8 cellular contexts compared by ENCODE assay signal in genomic region chr3:157447026-157447694, GRCh38. TPM values are rescaled to one million over a fixed set of nuclear protein-coding genes. Genes with fewer than 3 reads are reported as not detected.
DNase-seq lines count a peak whose midpoint lies in the region; ATAC-seq and TF ChIP-seq lines count a peak whose summit lies in the region.

No MANE protein-coding gene starts in this region.

- 58 to 64% (median 60%) methylated on average over 3 of the region's 3 CpGs for WGBS in psoas muscle, 3 donors

- peak; percentile 50 for DNase-seq in GM03348 (ENCODE audit: low spot score)
- peak; percentile 41 to 62 for DNase-seq in NCI-H524 (lab: John Stamatoyannopoulos, UW)
- DNase-seq in choroid plexus epithelial cell (ENCODE audit: low read depth), result peak; percentile 86
- no peak for DNase-seq in psoas muscle
- no peak for DNase-seq in gastrocnemius medialis
- DNase-seq in activated naive CD4-positive, alpha-beta T cell treated with Interleukin-2 at 50 U/mL for 16 hours, result no peak
- no peak for DNase-seq in effector memory CD4-positive, alpha-beta T cell
- no peak for DNase-seq in activated T-cell treated with anti-CD3 and anti-CD28 coated beads, Interleukin-2, amount 50 U/mL, for 72 hours

- H3K4me1 ChIP-seq in psoas muscle (no peaks in the 10 kb centered on the region), gastrocnemius medialis (no peaks in the 10 kb centered on the region)
- H3K4me1 ChIP-seq in effector memory CD4-positive, alpha-beta T cell (ENCODE audit: control insufficient read depth, insufficient read depth, low read length, poor library complexity, severe bottlenecking), result no peaks in the 10 kb centered on the region

- no peak overlapping the region for H3K4me3 Mint-ChIP-seq in activated T-cell treated with anti-CD3 and anti-CD28 coated beads, Interleukin-2, amount 50 U/mL, for 72 hours

- no peak overlapping the region for H3K27ac ChIP-seq in psoas muscle
- no peak overlapping the region for H3K27ac ChIP-seq in gastrocnemius medialis
- no peak overlapping the region for H3K27ac ChIP-seq in effector memory CD4-positive, alpha-beta T cell (ENCODE audit: insufficient read depth, low read length, poor library complexity, severe bottlenecking)

- no peaks in the 10 kb centered on the region for H3K4me1 Mint-ChIP-seq in activated T-cell treated with anti-CD3 and anti-CD28 coated beads, Interleukin-2, amount 50 U/mL, for 72 hours (ENCODE audit: low read depth)

- TF ChIP-seq POLR2A in gastrocnemius medialis (IDR thresholded peaks at IDR 0.05), result no peak

- H3K27me3 ChIP-seq in psoas muscle (ENCODE audit: insufficient read depth in 3 of 3, low read length in 2 of 3) (no peaks in the 10 kb centered on the region), gastrocnemius medialis (no peaks in the 10 kb centered on the region)
- H3K27me3 ChIP-seq in effector memory CD4-positive, alpha-beta T cell (replicated peaks; ENCODE audit: control insufficient read depth, insufficient read depth, low read length, poor library complexity, severe bottlenecking), result no peaks in the 10 kb centered on the region

- no peaks in the 10 kb centered on the region for H3K9me3 ChIP-seq in psoas muscle
- H3K9me3 ChIP-seq in gastrocnemius medialis, result no peaks in the 10 kb centered on the region
- H3K9me3 ChIP-seq in effector memory CD4-positive, alpha-beta T cell (ENCODE audit: control insufficient read depth, low read length), result no peaks in the 10 kb centered on the region

- H3K36me3 ChIP-seq in psoas muscle (ENCODE audit: insufficient read depth in 1 of 2, low read depth in 1 of 2) (no peaks in the 10 kb centered on the region), gastrocnemius medialis (no peaks in the 10 kb centered on the region)
- no peaks in the 10 kb centered on the region for H3K36me3 ChIP-seq in effector memory CD4-positive, alpha-beta T cell (ENCODE audit: control insufficient read depth, insufficient read depth, low read length)

- in situ Hi-C loops in gastrocnemius medialis (cut with MboI; ENCODE audit: low sequenced_read_pairs in 4 of 4), result no loop called here

- H3K9me3 Mint-ChIP-seq in activated T-cell treated with anti-CD3 and anti-CD28 coated beads, Interleukin-2, amount 50 U/mL, for 72 hours, result no peaks in the 10 kb centered on the region

- ATAC-seq in psoas muscle (no peak), gastrocnemius medialis (no peak)
- no peak for ATAC-seq in activated T-cell treated with anti-CD3 and anti-CD28 coated beads, Interleukin-2, amount 50 U/mL, for 72 hours (replicated peaks in 1 of 2)

- H3K4me3 ChIP-seq in choroid plexus epithelial cell (ENCODE audit: low read depth, low read length), result no peak overlapping the region
- no peak overlapping the region for H3K4me3 ChIP-seq in psoas muscle
- H3K4me3 ChIP-seq in gastrocnemius medialis, result no peak overlapping the region
- no peak overlapping the region for H3K4me3 ChIP-seq in effector memory CD4-positive, alpha-beta T cell (ENCODE audit: insufficient read depth, low read depth, low read length, poor library complexity, severe bottlenecking)

- intact Hi-C loops in psoas muscle (cut with DNase I), result no loop called here
- intact Hi-C loops in gastrocnemius medialis (cut with DNase I; ENCODE audit: low total_unique reads), result no loop called here

- no peaks in the 10 kb centered on the region for H3K27me3 Mint-ChIP-seq in activated T-cell treated with anti-CD3 and anti-CD28 coated beads, Interleukin-2, amount 50 U/mL, for 72 hours (ENCODE audit: low read depth)

- TF ChIP-seq CTCF in choroid plexus epithelial cell (conservative IDR thresholded peaks at IDR 0.05; ENCODE audit: low read depth, low read length) (peak; percentile 87), psoas muscle (IDR thresholded peaks at IDR 0.05) (peak; percentile 31), gastrocnemius medialis (IDR thresholded peaks at IDR 0.05 in 4 of 5, conservative IDR thresholded peaks at IDR 0.05 in 1 of 5) (no peak)

- H3K27ac Mint-ChIP-seq in activated T-cell treated with anti-CD3 and anti-CD28 coated beads, Interleukin-2, amount 50 U/mL, for 72 hours, result no peak overlapping the region

- no peaks in the 10 kb centered on the region for H3K36me3 Mint-ChIP-seq in activated T-cell treated with anti-CD3 and anti-CD28 coated beads, Interleukin-2, amount 50 U/mL, for 72 hours (ENCODE audit: insufficient read depth in 2 of 2)

RNA-seq across cellular contexts. Expression of gene PTX3, which starts 10.5 kb away (rescaled TPM):
- 10 to 100 TPM in 2 of 4 donors, under 1 TPM in 2; 0.19 to 21.8 (median 8.0) TPM for total RNA-seq in psoas muscle
- 10 to 100 TPM in 1 of 3 donors, under 1 TPM in 2; 0.22 to 13.2 (median 0.58) TPM for polyA plus RNA-seq in psoas muscle
- 1 to 10 TPM in 2 of 4 donors, under 1 TPM in 1, not detected in 1; 0.87 to 9.1 (median 2.5) TPM for total RNA-seq in gastrocnemius medialis
- total RNA-seq in activated T-cell treated with anti-CD3 and anti-CD28 coated beads, Interleukin-2, amount 50 U/mL, for 72 hours, result under 1 TPM; 0.56 to 0.65 TPM

RNA-seq across cellular contexts. Expression of gene VEPH1, which starts 56.1 kb away (rescaled TPM):
- total RNA-seq in psoas muscle (under 1 TPM in 2 of 4 donors, not detected in 2; 0.25 to 0.34 TPM), gastrocnemius medialis (under 1 TPM in 1 of 4 donors, not detected in 3; 0.07 TPM)
- under 1 TPM; 0.14 to 0.27 (median 0.17) TPM for polyA plus RNA-seq in psoas muscle
- total RNA-seq in activated T-cell treated with anti-CD3 and anti-CD28 coated beads, Interleukin-2, amount 50 U/mL, for 72 hours, result not detected

Comparison
In these comparisons a context has a peak if more than half of its experiments do, and no peak if none do; other contexts are left out.
1. DNase-seq: peak in GM03348 (single experiment), NCI-H524 (2 of 2) and choroid plexus epithelial cell (single experiment); none in psoas muscle (0 of 2), gastrocnemius medialis (0 of 2), activated naive CD4-positive, alpha-beta T cell treated with Interleukin-2 at 50 U/mL for 16 hours (single experiment), effector memory CD4-positive, alpha-beta T cell (0 of 3) and activated T-cell treated with anti-CD3 and anti-CD28 coated beads, Interleukin-2, amount 50 U/mL, for 72 hours (0 of 2).
2. CTCF ChIP-seq: peak in choroid plexus epithelial cell (single experiment) and psoas muscle (single experiment); none in gastrocnemius medialis (0 of 5).